Comparison of ENCODE assay signal across 1 cellular context in the genomic region with DNA sequence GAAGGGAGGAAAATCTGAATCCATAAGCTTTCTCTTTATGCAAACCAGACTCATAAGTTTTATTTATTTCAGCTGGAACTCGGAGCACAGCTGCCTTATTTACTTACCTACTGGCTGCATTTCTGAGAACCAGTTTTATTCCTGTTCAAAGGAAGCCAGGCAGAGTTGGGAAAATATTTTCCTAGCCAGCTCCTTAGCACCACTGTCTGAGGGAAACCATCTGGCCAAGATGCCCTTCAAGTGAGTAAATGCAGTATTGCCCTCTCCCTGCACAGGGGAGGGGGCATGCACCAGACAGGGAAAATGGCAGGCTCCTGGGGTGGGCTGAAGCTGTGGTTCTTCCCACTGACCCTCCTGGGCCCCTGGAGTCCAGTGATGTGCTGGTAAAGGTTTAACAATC.
TF ChIP-seq lines count a peak whose summit lies in the region.

No MANE protein-coding gene starts in this region.

TF ChIP-seq in endothelial cell of umbilical vein, 7 proteins besides CTCF, POLR2A, EP300 and RAD21:
- TF ChIP-seq MAX (IDR thresholded peaks at IDR 0.05; ENCODE audit: insufficient read depth, insufficient read length) (no peak), FOS (IDR thresholded peaks at IDR 0.05; ENCODE audit: borderline replicate concordance, insufficient read depth, low read length) (no peak), EZH2 (IDR thresholded peaks at IDR 0.05; ENCODE audit: borderline replicate concordance, low read depth, low read length, severe bottlenecking) (no peak), GATA2 (IDR thresholded peaks at IDR 0.05; ENCODE audit: insufficient read depth, insufficient read length, low read depth, low read length) (no peak), MYC (IDR thresholded peaks at IDR 0.05; ENCODE audit: low read depth, low read length) (no peak), POLR2AphosphoS5 (IDR thresholded peaks at IDR 0.05; ENCODE audit: insufficient read depth, low read depth, low read length) (no peak), JUN (IDR thresholded peaks at IDR 0.05; ENCODE audit: borderline replicate concordance, insufficient read depth, insufficient read length, low read depth) (no peak)
